ENCODE assay signal across 9 cellular contexts in the genomic region with DNA sequence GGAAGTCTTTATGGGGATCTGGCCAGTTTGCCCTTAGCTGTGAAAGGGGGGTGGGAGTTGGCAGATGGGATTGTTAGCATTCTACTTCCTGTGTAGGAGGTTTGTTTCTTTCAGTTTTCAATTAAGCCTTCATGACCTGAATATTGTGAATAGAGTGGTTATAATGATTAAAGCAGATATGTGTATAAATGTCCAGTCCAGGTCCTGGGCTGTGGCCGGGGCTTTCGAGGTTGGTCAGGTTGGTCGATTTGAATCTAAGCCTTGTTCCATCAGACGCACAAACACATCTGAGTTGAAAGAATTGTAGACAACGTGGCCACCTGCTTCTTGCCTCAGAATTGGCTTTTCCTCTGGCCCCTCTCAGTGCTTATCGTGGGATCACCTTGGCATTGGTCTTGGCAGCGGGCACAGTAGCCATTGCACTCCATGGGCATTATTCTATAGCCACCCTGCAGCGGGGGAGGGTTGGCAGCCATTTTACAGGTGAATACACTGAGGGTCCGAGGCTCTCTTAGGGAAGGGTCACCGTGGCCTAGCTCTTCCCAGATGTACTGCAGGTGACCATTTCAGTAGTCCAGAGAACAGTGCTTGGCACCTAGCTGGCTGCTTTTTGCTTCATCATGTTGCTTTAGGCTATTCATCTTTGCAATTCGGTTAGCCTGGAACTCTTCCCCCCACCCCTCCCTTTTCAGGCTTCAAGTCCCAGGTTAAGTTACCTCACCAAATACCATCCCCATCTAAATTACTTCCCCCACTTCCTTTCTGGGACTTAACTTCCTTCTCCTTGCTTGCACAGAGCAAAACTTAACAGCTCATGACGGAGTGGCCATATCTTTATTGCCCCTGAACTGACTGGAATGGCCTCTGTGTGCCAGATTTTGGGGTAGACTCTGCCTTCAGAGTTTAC. TPM values are rescaled to one million over a fixed set of nuclear protein-coding genes. Genes with fewer than 3 reads are reported as not detected.
DNase-seq lines count a peak whose midpoint lies in the region; FAIRE-seq and TF ChIP-seq lines count a peak whose summit lies in the region.
"Had no signal": no experiment of that assay in that cellular context is flagged by ENCODE, and none has a peak within 500 bp of the region (broad histone marks: within the 10 kb centered on the region; RNA-seq: fewer than 3 reads in every experiment).

No MANE protein-coding gene starts in this region.

- H3K27ac Mint-ChIP-seq in activated naive CD8-positive, alpha-beta T cell treated with anti-CD3 and anti-CD28 coated beads for 36 hours, result peak overlapping the region; percentile 95

- peak overlapping the region; percentile 72 for H3K27ac ChIP-seq in temporal lobe (ENCODE audit: low read depth, low read length)

- no peak for TF ChIP-seq CTCF in kidney epithelial cell (IDR thresholded peaks at IDR 0.05; ENCODE audit: insufficient read depth, low read length, poor library complexity, severe bottlenecking)

- no peaks in the 10 kb centered on the region for H3K9me3 Mint-ChIP-seq in activated naive CD8-positive, alpha-beta T cell treated with anti-CD3 and anti-CD28 coated beads for 36 hours

- H3K27me3 Mint-ChIP-seq in activated naive CD8-positive, alpha-beta T cell treated with anti-CD3 and anti-CD28 coated beads for 36 hours, result no peaks in the 10 kb centered on the region

- DNase-seq in DMS 273 (lab: John Stamatoyannopoulos, UW; ENCODE audit: unreplicated experiment) (peak; percentile 72), DMS 273 treated with DMSO at 0.1 percent for 48 hours (lab: John Stamatoyannopoulos, UW) (no peak), HTR-8/SVneo (ENCODE audit: insufficient read length, low spot score) (no peak), kidney epithelial cell (ENCODE audit: low read depth) (no peak), pons (ENCODE audit: low spot score) (no peak), SW480 (ENCODE audit: low spot score) (no peak)
- DNase-seq in activated naive CD8-positive, alpha-beta T cell treated with anti-CD3 and anti-CD28 coated beads for 36 hours, result no peak

- H3K4me3 ChIP-seq in kidney epithelial cell (ENCODE audit: low read depth, low read length), result peak overlapping the region; percentile 82

- no peaks in the 10 kb centered on the region for H3K36me3 ChIP-seq in kidney epithelial cell (ENCODE audit: control insufficient read depth, insufficient read depth, low read length)

- no peaks in the 10 kb centered on the region for H3K27me3 ChIP-seq in kidney epithelial cell (ENCODE audit: control insufficient read depth, insufficient read depth, low read length)

- H3K4me3 Mint-ChIP-seq in activated naive CD8-positive, alpha-beta T cell treated with anti-CD3 and anti-CD28 coated beads for 36 hours, result peak overlapping the region; percentile 97

- H3K36me3 Mint-ChIP-seq in activated naive CD8-positive, alpha-beta T cell treated with anti-CD3 and anti-CD28 coated beads for 36 hours, result peaks cover 25% of the 10 kb centered on the region

- H3K4me1 Mint-ChIP-seq in activated naive CD8-positive, alpha-beta T cell treated with anti-CD3 and anti-CD28 coated beads for 36 hours, result peaks cover 40% of the 10 kb centered on the region

- peak; percentile 81 for FAIRE-seq in HTR-8/SVneo (lab: Jason Lieb, UNC)
- FAIRE-seq: A204.1 had no signal

RNA-seq across cellular contexts. Expression of gene RNF114, which starts 1.1 kb away (rescaled TPM):
- 10 to 100 TPM; 61.5 to 70.7 TPM for total RNA-seq in activated naive CD8-positive, alpha-beta T cell treated with anti-CD3 and anti-CD28 coated beads for 36 hours
- 138 and 216 TPM in 2 replicates for total RNA-seq in kidney epithelial cell
- total RNA-seq in temporal lobe, result 25.6 TPM

RNA-seq across cellular contexts. Expression of gene SPATA2, which starts 21.9 kb away (rescaled TPM):
- 10 to 100 TPM; 11.2 to 11.6 TPM for total RNA-seq in activated naive CD8-positive, alpha-beta T cell treated with anti-CD3 and anti-CD28 coated beads for 36 hours
- 3.9 and 5.1 TPM in 2 replicates for total RNA-seq in kidney epithelial cell
- total RNA-seq in temporal lobe, result 4.2 TPM

RNA-seq across cellular contexts. Expression of gene SNAI1, which starts 45.5 kb away (rescaled TPM):
- under 1 TPM; 0.82 to 0.93 TPM for total RNA-seq in activated naive CD8-positive, alpha-beta T cell treated with anti-CD3 and anti-CD28 coated beads for 36 hours
- total RNA-seq in kidney epithelial cell (1.0 TPM in 1 of 2 replicates, not detected in the other), temporal lobe (not detected)
